ENCODE assay signal across 17 cellular contexts in the genomic region with DNA sequence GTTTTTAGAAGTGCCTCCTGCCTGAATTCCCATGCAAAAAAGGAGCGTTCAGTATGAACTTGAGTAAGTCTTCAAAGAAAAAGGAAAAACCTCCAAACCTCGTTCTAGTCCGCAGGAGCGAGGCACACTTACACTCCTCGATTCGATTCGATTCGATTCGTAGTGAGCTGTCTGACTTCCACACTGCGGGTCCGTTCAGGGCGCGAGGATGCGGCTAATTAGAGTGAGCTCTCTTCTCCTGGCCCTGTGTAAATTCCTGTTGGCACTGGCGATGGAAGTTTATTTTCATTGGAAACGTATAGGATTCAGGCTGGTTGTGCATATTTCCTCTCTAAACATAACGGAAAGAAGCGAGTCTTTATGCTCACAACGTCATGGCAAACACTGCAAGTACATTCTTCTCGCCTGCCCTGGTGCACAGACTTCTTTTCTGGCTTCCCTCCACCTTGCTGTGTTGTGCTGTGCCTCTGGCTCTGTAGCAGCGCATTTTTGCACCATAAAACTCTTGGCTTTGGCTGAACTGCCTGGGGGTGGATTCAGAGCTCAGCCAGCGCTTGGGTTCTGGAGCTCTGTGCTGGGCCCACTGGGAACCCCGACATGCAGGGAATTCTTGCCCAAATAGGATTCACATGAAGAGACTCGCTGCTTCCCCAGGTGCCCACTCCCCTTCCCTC. TPM values are rescaled to one million over a fixed set of nuclear protein-coding genes. Genes with fewer than 3 reads are reported as not detected.
DNase-seq lines count a peak whose midpoint lies in the region; ATAC-seq and FAIRE-seq lines count a peak whose summit lies in the region.
"Had no signal": no experiment of that assay in that cellular context is flagged by ENCODE, and none has a peak within 500 bp of the region (broad histone marks: within the 10 kb centered on the region; RNA-seq: fewer than 3 reads in every experiment).

No MANE protein-coding gene starts in this region.

- peaks cover 19% of the 10 kb centered on the region for H3K4me1 ChIP-seq in iPS-20b (ENCODE audit: insufficient read depth, low read length)
- peaks cover 0 to 5% of the 10 kb centered on the region in 2 donors for H3K4me1 ChIP-seq in small intestine (ENCODE audit: control insufficient read depth in 2 of 2, insufficient read depth in 1 of 2, low read depth in 1 of 2, low read length in 1 of 2)

- DNase-seq in ELF-1 (ENCODE audit: low read depth, low spot score) = peak; percentile 59
- peak; percentile 22 for DNase-seq in small intestine
- DNase-seq in SHP77 (lab: John Stamatoyannopoulos, UW) = no peak
- no peak for DNase-seq in OCI-M1 (lab: John Stamatoyannopoulos, UW)
- DNase-seq in NCI-H1048 (lab: John Stamatoyannopoulos, UW) = no peak
- DNase-seq: activated CD4-positive, alpha-beta T cell treated with anti-CD3 and anti-CD28 coated beads, Interleukin-2, amount 50 U/mL, for 1 hour; esophagus squamous epithelium; NCI-H345; PC-9; T-helper 1 cell had no signal

- H3K27ac Mint-ChIP-seq in activated T-helper 17 cell treated with anti-CD3 and anti-CD28 coated beads, Interleukin-2, amount 50 U/mL, for 72 hours = no peak overlapping the region
- H3K27ac Mint-ChIP-seq: activated T-helper 1 cell treated with anti-CD3 and anti-CD28 coated beads, Interleukin-12 subunit alpha, Interleukin-12 subunit beta, Interleukin-2, Interleukin-4 antibody, amounts not matched to agents 30 ng/mL and 10 ng/mL and 1 ng/mL, durations not matched to agents 14 hours and 24 hours and 36 hours had no signal

- WGBS in small intestine, 3 donors = 25 to 59% (median 39%) methylated on average over 24 of the region's 24 CpGs

- H3K27me3 ChIP-seq in iPS-20b (ENCODE audit: insufficient read depth, low read length) (peaks cover 36% of the 10 kb centered on the region), small intestine (ENCODE audit: control insufficient read depth in 2 of 2, insufficient read depth in 2 of 2, low read length in 2 of 2) (peaks cover 0 to 4% of the 10 kb centered on the region in 2 donors)
- H3K27me3 ChIP-seq: right atrium auricular region had no signal

- H3K36me3 Mint-ChIP-seq in activated T-helper 17 cell treated with anti-CD3 and anti-CD28 coated beads, Interleukin-2, amount 50 U/mL, for 72 hours (ENCODE audit: low read depth) = no peaks in the 10 kb centered on the region

- H3K36me3 ChIP-seq in iPS-20b (ENCODE audit: insufficient read depth, low read depth, low read length) (no peaks in the 10 kb centered on the region; the same call in 1 of the 2 replicates), small intestine (ENCODE audit: control insufficient read depth in 2 of 2, insufficient read depth in 2 of 2, low read length in 2 of 2) (no peaks in the 10 kb centered on the region)
- H3K36me3 ChIP-seq: esophagus squamous epithelium, right atrium auricular region had no signal

- H3K4me3 ChIP-seq in iPS-20b (ENCODE audit: low read length) (peak overlapping the region; percentile 59), small intestine (ENCODE audit: low read depth in 1 of 2, low read length in 2 of 2) (peak overlapping the region in 1 of 2 donors; percentile 52)
- H3K4me3 ChIP-seq: mucosa of descending colon, PC-9, right atrium auricular region had no signal

- H3K4me1 Mint-ChIP-seq in activated T-helper 17 cell treated with anti-CD3 and anti-CD28 coated beads, Interleukin-2, amount 50 U/mL, for 72 hours = no peaks in the 10 kb centered on the region
- H3K4me1 Mint-ChIP-seq: central memory CD8-positive, alpha-beta T cell had no signal

- peaks cover 37% of the 10 kb centered on the region for H3K27me3 Mint-ChIP-seq in activated T-helper 17 cell treated with anti-CD3 and anti-CD28 coated beads, Interleukin-2, amount 50 U/mL, for 72 hours

- FAIRE-seq in small intestine (lab: Jason Lieb, UNC) = no peak

- peak overlapping the region; percentile 32 for H3K4me3 Mint-ChIP-seq in activated T-helper 17 cell treated with anti-CD3 and anti-CD28 coated beads, Interleukin-2, amount 50 U/mL, for 72 hours
- H3K4me3 Mint-ChIP-seq: activated T-helper 1 cell treated with anti-CD3 and anti-CD28 coated beads, Interleukin-12 subunit alpha, Interleukin-12 subunit beta, Interleukin-2, Interleukin-4 antibody, amounts not matched to agents 30 ng/mL and 10 ng/mL and 1 ng/mL, durations not matched to agents 14 hours and 24 hours and 36 hours had no signal

- no peaks in the 10 kb centered on the region for H3K9me3 Mint-ChIP-seq in activated T-helper 17 cell treated with anti-CD3 and anti-CD28 coated beads, Interleukin-2, amount 50 U/mL, for 72 hours
- H3K9me3 Mint-ChIP-seq: activated T-helper 1 cell treated with anti-CD3 and anti-CD28 coated beads, Interleukin-12 subunit alpha, Interleukin-12 subunit beta, Interleukin-2, Interleukin-4 antibody, amounts not matched to agents 30 ng/mL and 10 ng/mL and 1 ng/mL, durations not matched to agents 14 hours and 24 hours and 36 hours; central memory CD8-positive, alpha-beta T cell had no signal

- no peak overlapping the region for H3K27ac ChIP-seq in iPS-20b (ENCODE audit: low read length)
- H3K27ac ChIP-seq in small intestine (ENCODE audit: low read depth in 1 of 2, low read length in 1 of 2) = peak overlapping the region in 1 of 2 donors; percentile 29
- H3K27ac ChIP-seq: esophagus squamous epithelium, PC-9, right atrium auricular region had no signal

- H3K9ac ChIP-seq in iPS-20b (ENCODE audit: low read depth, low read length) = peak overlapping the region; percentile 39; the same call in 1 of the 2 replicates

- H3K9me3 ChIP-seq in iPS-20b (ENCODE audit: insufficient read depth, low read depth, low read length) (no peaks in the 10 kb centered on the region), small intestine (ENCODE audit: control insufficient read depth, low read depth) (no peaks in the 10 kb centered on the region)
- H3K9me3 ChIP-seq: esophagus squamous epithelium, mucosa of descending colon, right atrium auricular region had no signal

- ATAC-seq in activated T-helper 17 cell treated with anti-CD3 and anti-CD28 coated beads, Interleukin-2, amount 50 U/mL, for 72 hours (replicated peaks) = no peak
- no peak for ATAC-seq in HG03439 (IDR thresholded peaks at IDR 0.05; ENCODE audit: unreplicated experiment)

RNA-seq across cellular contexts. Expression of gene HUNK, which starts 2.7 kb away (rescaled TPM):
- total RNA-seq in activated T-helper 17 cell treated with anti-CD3 and anti-CD28 coated beads, Interleukin-2, amount 50 U/mL, for 72 hours = under 1 TPM; 0.61 to 0.85 TPM
- polyA plus RNA-seq in small intestine = 1 to 10 TPM; 1.1 to 3.0 (median 1.6) TPM
- total RNA-seq: PC-9 had no signal

Comparison
In these comparisons a context has a peak if more than half of its experiments do, and no peak if none do; other contexts are left out.
1. DNase-seq: peak in ELF-1 (single experiment) and small intestine (single experiment); none in SHP77 (0 of 2), OCI-M1 (single experiment) and NCI-H1048 (single experiment).